Comparison of ENCODE assay signal across 2 cellular contexts in genomic region chr5:9431151-9431495, GRCh38.
TF ChIP-seq lines count a peak whose summit lies in the region.

No MANE protein-coding gene starts in this region.

TF ChIP-seq in SK-N-SH treated with all-trans-retinoic acid at 6 μM for 48 hours, 23 proteins besides CTCF, POLR2A, EP300 and RAD21 (continued from another document):
- no peak for TF ChIP-seq TSHZ2 (CRISPR knock-in tag; IDR thresholded peaks at IDR 0.05)
- no peak for TF ChIP-seq ZNF565 (CRISPR knock-in tag; conservative IDR thresholded peaks at IDR 0.05; ENCODE audit: low read depth)
- TF ChIP-seq PPARA (CRISPR knock-in tag; IDR thresholded peaks at IDR 0.05; ENCODE audit: borderline replicate concordance): no peak
- no peak for TF ChIP-seq OSR1 (CRISPR knock-in tag; IDR thresholded peaks at IDR 0.05)
- TF ChIP-seq CSDC2 (CRISPR knock-in tag; IDR thresholded peaks at IDR 0.05): no peak

TF ChIP-seq in SK-N-SH, 30 proteins besides CTCF, POLR2A, EP300 and RAD21 (continued from another document):
- TF ChIP-seq ZBTB33 (IDR thresholded peaks at IDR 0.05; ENCODE audit: borderline replicate concordance, low read depth): no peak
- no peak for TF ChIP-seq MEF2A (IDR thresholded peaks at IDR 0.05; ENCODE audit: borderline replicate concordance, low read depth)
- TF ChIP-seq USF1 (IDR thresholded peaks at IDR 0.05; ENCODE audit: borderline replicate concordance, low read depth): no peak
- TF ChIP-seq MXI1 (IDR thresholded peaks at IDR 0.05; ENCODE audit: low read depth, low read length): no peak
- no peak for TF ChIP-seq NRF1 (IDR thresholded peaks at IDR 0.05; ENCODE audit: low read depth, low read length)
- TF ChIP-seq IRF3 (IDR thresholded peaks at IDR 0.05; ENCODE audit: low read depth, low read length): no peak
- no peak for TF ChIP-seq EZH2phosphoT487 (IDR thresholded peaks at IDR 0.05; ENCODE audit: borderline replicate concordance, low read depth)
